11 cellular contexts compared by ENCODE assay signal in the genomic region with DNA sequence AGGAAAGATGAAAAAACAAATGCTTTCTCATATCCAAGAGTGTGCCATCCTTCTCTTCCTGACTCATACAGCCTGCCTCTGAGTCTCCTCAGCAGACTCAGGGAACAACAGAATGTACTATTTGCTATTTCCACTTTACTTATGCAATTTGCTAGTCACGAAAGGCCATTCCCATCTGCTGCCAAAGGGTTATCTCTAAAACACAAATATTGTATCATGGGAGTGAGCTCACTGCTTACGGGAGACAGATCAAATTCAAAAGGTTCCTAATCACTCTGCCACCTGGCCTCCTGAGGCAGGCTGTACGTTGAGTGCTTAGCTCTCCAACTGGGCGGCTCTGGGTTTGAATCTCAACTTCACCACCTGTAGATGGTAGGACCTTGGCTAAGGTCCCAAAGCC.
DNase-seq lines count a peak whose midpoint lies in the region; ATAC-seq and TF ChIP-seq lines count a peak whose summit lies in the region.
"Had no signal": no experiment of that assay in that cellular context is flagged by ENCODE, and none has a peak within 500 bp of the region (broad histone marks: within the 10 kb centered on the region; RNA-seq: fewer than 3 reads in every experiment).

No MANE protein-coding gene starts in this region.

- no peaks in the 10 kb centered on the region for H3K27me3 ChIP-seq in stomach
- H3K27me3 ChIP-seq: testis had no signal

- H3K27me3 Mint-ChIP-seq in naive thymus-derived CD8-positive, alpha-beta T cell = peaks cover 4 to 17% (median 12%) of the 10 kb centered on the region in 5 donors

- WGBS in stomach, 5 donors = 25 to 51% (median 28%) methylated on average over 4 of the region's 4 CpGs

- H3K27ac ChIP-seq in RWPE1 (peak overlapping the region; percentile 70), stomach (peak overlapping the region; percentile 66 to 90 (median 80))
- H3K27ac ChIP-seq: testis had no signal

- intact Hi-C loops in Right ventricle myocardium superior (cut with DNase I) (no loop called here), stomach (cut with DNase I; ENCODE audit: low total_unique reads) (no loop called here)

- H3K36me3 Mint-ChIP-seq in naive thymus-derived CD8-positive, alpha-beta T cell = no peaks in the 10 kb centered on the region

- DNase-seq in NCI-H2107 treated with DMSO at 0.1 percent for 48 hours (lab: John Stamatoyannopoulos, UW; ENCODE audit: unreplicated experiment) (peak; percentile 27), NCI-H2107 (lab: John Stamatoyannopoulos, UW) (no peak), RWPE1 (ENCODE audit: low spot score) (peak; percentile 2), Right ventricle myocardium superior (no peak), stomach (peak; percentile 75), amniotic stem cell (lab: John Stamatoyannopoulos, UW) (no peak)
- no peak for DNase-seq in naive thymus-derived CD8-positive, alpha-beta T cell
- no peak for DNase-seq in effector CD4-positive, alpha-beta T cell
- DNase-seq: nephron progenitor cell, T-helper 17 cell, testis had no signal

- H3K4me3 Mint-ChIP-seq in naive thymus-derived CD8-positive, alpha-beta T cell = no peak overlapping the region
- H3K4me3 Mint-ChIP-seq: nephron progenitor cell, T-helper 17 cell had no signal

- POLR2A ChIA-PET in RWPE1 (lab: Yijun Ruan, JAX; ENCODE audit: low non-redundant PET) = no interaction called here
- POLR2A ChIA-PET in naive thymus-derived CD8-positive, alpha-beta T cell (lab: Charles Lee) = no interaction called here

- peak; percentile 65 for ATAC-seq in Right ventricle myocardium superior (ENCODE audit: poor library complexity)
- ATAC-seq in naive thymus-derived CD8-positive, alpha-beta T cell = no peak
- ATAC-seq: T-helper 17 cell had no signal

- CTCF ChIA-PET in RWPE1 (lab: Yijun Ruan, JAX) = no interaction called here

- no peak for TF ChIP-seq POLR2A in stomach (IDR thresholded peaks at IDR 0.05)

- peaks cover 25 to 52% (median 38%) of the 10 kb centered on the region in 4 donors for H3K4me1 ChIP-seq in stomach
- H3K4me1 ChIP-seq: testis had no signal

- H3K36me3 ChIP-seq in stomach = no peaks in the 10 kb centered on the region

- no peak overlapping the region for H3K4me3 ChIP-seq in stomach
- H3K4me3 ChIP-seq: testis had no signal

- TF ChIP-seq CTCF in RWPE1 (conservative IDR thresholded peaks at IDR 0.05; ENCODE audit: low read depth) (no peak), stomach (IDR thresholded peaks at IDR 0.05) (no peak)

- no peaks in the 10 kb centered on the region for H3K9me3 ChIP-seq in stomach
- H3K9me3 ChIP-seq: testis had no signal

- H3K9me3 Mint-ChIP-seq in naive thymus-derived CD8-positive, alpha-beta T cell = no peaks in the 10 kb centered on the region
- H3K9me3 Mint-ChIP-seq: nephron progenitor cell had no signal

- TF ChIP-seq EP300 in stomach (IDR thresholded peaks at IDR 0.05) = no peak

- no peak overlapping the region for H3K27ac Mint-ChIP-seq in naive thymus-derived CD8-positive, alpha-beta T cell
- H3K27ac Mint-ChIP-seq: nephron progenitor cell, T-helper 17 cell had no signal

- H3K4me1 Mint-ChIP-seq in naive thymus-derived CD8-positive, alpha-beta T cell = no peaks in the 10 kb centered on the region
- H3K4me1 Mint-ChIP-seq: T-helper 17 cell had no signal

Comparison
In these comparisons a context has a peak if more than half of its experiments do, and no peak if none do; other contexts are left out.
1. DNase-seq: peak in NCI-H2107 treated with DMSO at 0.1 percent for 48 hours (single experiment), RWPE1 (single experiment) and stomach (single experiment); none in NCI-H2107 (single experiment), Right ventricle myocardium superior (single experiment), amniotic stem cell (single experiment), naive thymus-derived CD8-positive, alpha-beta T cell (0 of 10) and effector CD4-positive, alpha-beta T cell (single experiment).